1 cellular context compared by ENCODE assay signal in the genomic region with DNA sequence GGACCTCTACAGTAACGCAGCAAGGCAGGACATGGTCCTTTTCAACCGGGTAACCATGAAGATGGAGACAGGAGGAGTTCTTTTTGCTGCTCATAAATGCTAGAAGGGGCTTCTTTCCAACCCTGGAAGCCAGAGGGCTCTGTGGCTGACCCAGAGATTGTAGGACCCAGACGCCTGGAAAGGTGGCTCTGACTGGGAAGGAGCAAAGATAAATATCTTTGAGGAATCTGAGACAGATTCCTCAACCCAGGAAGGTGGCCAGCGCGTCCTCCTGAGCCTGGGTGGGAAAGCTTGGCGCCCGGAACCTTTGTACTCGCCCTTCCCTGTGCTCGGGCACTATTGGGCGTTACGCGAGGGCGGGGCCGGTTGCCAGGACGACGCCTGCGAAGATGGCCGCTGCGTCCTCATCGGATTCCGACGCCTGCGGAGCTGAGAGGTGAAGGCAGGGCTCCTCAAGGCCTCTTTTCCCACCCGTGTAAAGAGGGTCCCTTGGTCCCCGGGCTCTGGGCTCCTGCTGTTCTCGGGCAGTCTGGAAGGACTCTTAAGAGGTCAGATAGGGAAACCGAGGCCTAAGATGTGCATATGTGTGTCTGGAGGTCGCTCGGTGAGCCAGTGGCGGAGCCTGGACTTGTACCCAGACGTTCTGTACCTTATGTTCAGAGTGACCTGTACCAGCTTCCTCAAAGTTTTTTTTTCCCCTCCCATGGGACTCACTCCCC.
TF ChIP-seq lines count a peak whose summit lies in the region.

A gene (plus strand): TSS at position 365 of the 719 bp plus-strand sequence. CDS start 25 bp downstream, at position 390.

TF ChIP-seq in HepG2, 621 proteins besides CTCF, POLR2A, EP300 and RAD21 (continued from another document and continues in another):
- TF ChIP-seq ZNF256 (CRISPR knock-in tag; conservative IDR thresholded peaks at IDR 0.05): no peak
- peak; percentile 39; the same call in 1 of the 2 replicates for TF ChIP-seq ZNF670 (CRISPR knock-in tag; IDR thresholded peaks at IDR 0.05; ENCODE audit: borderline replicate concordance)
- TF ChIP-seq, protein P1, sequence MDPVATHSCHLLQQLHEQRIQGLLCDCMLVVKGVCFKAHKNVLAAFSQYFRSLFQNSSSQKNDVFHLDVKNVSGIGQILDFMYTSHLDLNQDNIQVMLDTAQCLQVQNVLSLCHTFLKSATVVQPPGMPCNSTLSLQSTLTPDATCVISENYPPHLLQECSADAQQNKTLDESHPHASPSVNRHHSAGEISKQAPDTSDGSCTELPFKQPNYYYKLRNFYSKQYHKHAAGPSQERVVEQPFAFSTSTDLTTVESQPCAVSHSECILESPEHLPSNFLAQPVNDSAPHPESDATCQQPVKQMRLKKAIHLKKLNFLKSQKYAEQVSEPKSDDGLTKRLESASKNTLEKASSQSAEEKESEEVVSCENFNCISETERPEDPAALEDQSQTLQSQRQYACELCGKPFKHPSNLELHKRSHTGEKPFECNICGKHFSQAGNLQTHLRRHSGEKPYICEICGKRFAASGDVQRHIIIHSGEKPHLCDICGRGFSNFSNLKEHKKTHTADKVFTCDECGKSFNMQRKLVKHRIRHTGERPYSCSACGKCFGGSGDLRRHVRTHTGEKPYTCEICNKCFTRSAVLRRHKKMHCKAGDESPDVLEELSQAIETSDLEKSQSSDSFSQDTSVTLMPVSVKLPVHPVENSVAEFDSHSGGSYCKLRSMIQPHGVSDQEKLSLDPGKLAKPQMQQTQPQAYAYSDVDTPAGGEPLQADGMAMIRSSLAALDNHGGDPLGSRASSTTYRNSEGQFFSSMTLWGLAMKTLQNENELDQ (CRISPR knock-in tag; IDR thresholded peaks at IDR 0.05; ENCODE audit: borderline replicate concordance): 0 out of 2 replicates have a peak, but pooled peaks have one; percentile 10
- TF ChIP-seq ZKSCAN5 (CRISPR knock-in tag; IDR thresholded peaks at IDR 0.05): no peak
- TF ChIP-seq CHD2 (IDR thresholded peaks at IDR 0.05; ENCODE audit: low read depth, low read length): peak; percentile 29; the same call in 1 of the 2 replicates
- peak; percentile 68; the same call in 1 of the 2 replicates for TF ChIP-seq MIER3 (CRISPR knock-in tag; IDR thresholded peaks at IDR 0.05; ENCODE audit: borderline replicate concordance)
- 0 out of 2 replicates have a peak, but pooled peaks have one; percentile 40 for TF ChIP-seq ZFP36L1 (CRISPR knock-in tag; IDR thresholded peaks at IDR 0.05)
- peak; percentile 56; the same call in 1 of the 2 replicates for TF ChIP-seq TGIF2 (CRISPR knock-in tag; IDR thresholded peaks at IDR 0.05)
- peak; percentile 56; the same call in 1 of the 2 replicates for TF ChIP-seq ZNF652 (CRISPR knock-in tag; IDR thresholded peaks at IDR 0.05; ENCODE audit: borderline replicate concordance, low read depth)
- no peak for TF ChIP-seq LCORL (IDR thresholded peaks at IDR 0.05)
- TF ChIP-seq LCORL (CRISPR knock-in tag; IDR thresholded peaks at IDR 0.05): peak; percentile 15; the same call in 1 of the 2 replicates
- TF ChIP-seq CBX1 (IDR thresholded peaks at IDR 0.05; ENCODE audit: low read depth): peak; percentile 89
- no peak for TF ChIP-seq ZNF180 (CRISPR knock-in tag; IDR thresholded peaks at IDR 0.05; ENCODE audit: borderline replicate concordance, low read depth)
- TF ChIP-seq, protein P2, sequence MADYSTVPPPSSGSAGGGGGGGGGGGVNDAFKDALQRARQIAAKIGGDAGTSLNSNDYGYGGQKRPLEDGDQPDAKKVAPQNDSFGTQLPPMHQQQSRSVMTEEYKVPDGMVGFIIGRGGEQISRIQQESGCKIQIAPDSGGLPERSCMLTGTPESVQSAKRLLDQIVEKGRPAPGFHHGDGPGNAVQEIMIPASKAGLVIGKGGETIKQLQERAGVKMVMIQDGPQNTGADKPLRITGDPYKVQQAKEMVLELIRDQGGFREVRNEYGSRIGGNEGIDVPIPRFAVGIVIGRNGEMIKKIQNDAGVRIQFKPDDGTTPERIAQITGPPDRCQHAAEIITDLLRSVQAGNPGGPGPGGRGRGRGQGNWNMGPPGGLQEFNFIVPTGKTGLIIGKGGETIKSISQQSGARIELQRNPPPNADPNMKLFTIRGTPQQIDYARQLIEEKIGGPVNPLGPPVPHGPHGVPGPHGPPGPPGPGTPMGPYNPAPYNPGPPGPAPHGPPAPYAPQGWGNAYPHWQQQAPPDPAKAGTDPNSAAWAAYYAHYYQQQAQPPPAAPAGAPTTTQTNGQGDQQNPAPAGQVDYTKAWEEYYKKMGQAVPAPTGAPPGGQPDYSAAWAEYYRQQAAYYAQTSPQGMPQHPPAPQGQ (CRISPR knock-in tag; IDR thresholded peaks at IDR 0.05; ENCODE audit: borderline replicate concordance): no peak
- TF ChIP-seq, protein P3, sequence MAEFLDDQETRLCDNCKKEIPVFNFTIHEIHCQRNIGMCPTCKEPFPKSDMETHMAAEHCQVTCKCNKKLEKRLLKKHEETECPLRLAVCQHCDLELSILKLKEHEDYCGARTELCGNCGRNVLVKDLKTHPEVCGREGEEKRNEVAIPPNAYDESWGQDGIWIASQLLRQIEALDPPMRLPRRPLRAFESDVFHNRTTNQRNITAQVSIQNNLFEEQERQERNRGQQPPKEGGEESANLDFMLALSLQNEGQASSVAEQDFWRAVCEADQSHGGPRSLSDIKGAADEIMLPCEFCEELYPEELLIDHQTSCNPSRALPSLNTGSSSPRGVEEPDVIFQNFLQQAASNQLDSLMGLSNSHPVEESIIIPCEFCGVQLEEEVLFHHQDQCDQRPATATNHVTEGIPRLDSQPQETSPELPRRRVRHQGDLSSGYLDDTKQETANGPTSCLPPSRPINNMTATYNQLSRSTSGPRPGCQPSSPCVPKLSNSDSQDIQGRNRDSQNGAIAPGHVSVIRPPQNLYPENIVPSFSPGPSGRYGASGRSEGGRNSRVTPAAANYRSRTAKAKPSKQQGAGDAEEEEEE (CRISPR knock-in tag; IDR thresholded peaks at IDR 0.05; ENCODE audit: borderline replicate concordance): no peak
- TF ChIP-seq RXRA (CRISPR knock-in tag; IDR thresholded peaks at IDR 0.05): peak; percentile 73; the same call in 1 of the 2 replicates
- TF ChIP-seq THAP11 (CRISPR knock-in tag; IDR thresholded peaks at IDR 0.05): peak; percentile 93
- TF ChIP-seq BORCS8-MEF2B (CRISPR knock-in tag; IDR thresholded peaks at IDR 0.05): 0 out of 2 replicates have a peak, but pooled peaks have one; percentile 26
- TF ChIP-seq, protein P4, sequence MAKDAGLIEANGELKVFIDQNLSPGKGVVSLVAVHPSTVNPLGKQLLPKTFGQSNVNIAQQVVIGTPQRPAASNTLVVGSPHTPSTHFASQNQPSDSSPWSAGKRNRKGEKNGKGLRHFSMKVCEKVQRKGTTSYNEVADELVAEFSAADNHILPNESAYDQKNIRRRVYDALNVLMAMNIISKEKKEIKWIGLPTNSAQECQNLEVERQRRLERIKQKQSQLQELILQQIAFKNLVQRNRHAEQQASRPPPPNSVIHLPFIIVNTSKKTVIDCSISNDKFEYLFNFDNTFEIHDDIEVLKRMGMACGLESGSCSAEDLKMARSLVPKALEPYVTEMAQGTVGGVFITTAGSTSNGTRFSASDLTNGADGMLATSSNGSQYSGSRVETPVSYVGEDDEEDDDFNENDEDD (CRISPR knock-in tag; IDR thresholded peaks at IDR 0.05; ENCODE audit: borderline replicate concordance): peak; percentile 63
- TF ChIP-seq ZNF225 (CRISPR knock-in tag; IDR thresholded peaks at IDR 0.05): 0 out of 2 replicates have a peak, but pooled peaks have one; percentile 38
- 0 out of 2 replicates have a peak, but pooled peaks have one; percentile 42 for TF ChIP-seq GTF3A (CRISPR knock-in tag; conservative IDR thresholded peaks at IDR 0.05)
- TF ChIP-seq RFX1 (IDR thresholded peaks at IDR 0.05): peak; percentile 94
- no peak for TF ChIP-seq SETDB1 (CRISPR knock-in tag; IDR thresholded peaks at IDR 0.05; ENCODE audit: borderline replicate concordance)
- TF ChIP-seq ZNF557 (CRISPR knock-in tag; IDR thresholded peaks at IDR 0.05): no peak
- TF ChIP-seq ZBTB38 (CRISPR knock-in tag; IDR thresholded peaks at IDR 0.05): peak; percentile 83
- TF ChIP-seq MBNL3 (CRISPR knock-in tag; conservative IDR thresholded peaks at IDR 0.05): no peak
- peak; percentile 96 for TF ChIP-seq POGZ (CRISPR knock-in tag; IDR thresholded peaks at IDR 0.05)
- TF ChIP-seq ZNF788 (CRISPR knock-in tag; IDR thresholded peaks at IDR 0.05; ENCODE audit: borderline replicate concordance): peak; percentile 96; the same call in 1 of the 2 replicates
- TF ChIP-seq MEF2D (CRISPR knock-in tag; IDR thresholded peaks at IDR 0.05): peak; percentile 49; the same call in 1 of the 2 replicates
- no peak for TF ChIP-seq ATM (IDR thresholded peaks at IDR 0.05; ENCODE audit: borderline replicate concordance)
- TF ChIP-seq PCBP1 (IDR thresholded peaks at IDR 0.05; ENCODE audit: borderline replicate concordance, low read depth, low read length): 0 out of 2 replicates have a peak, but pooled peaks have one; percentile 72
- TF ChIP-seq ZFP82 (CRISPR knock-in tag; IDR thresholded peaks at IDR 0.05; ENCODE audit: borderline replicate concordance): peak; percentile 77; the same call in 1 of the 2 replicates
- no peak for TF ChIP-seq ATF7 (IDR thresholded peaks at IDR 0.05)
- TF ChIP-seq ATF7 (CRISPR knock-in tag; IDR thresholded peaks at IDR 0.05): no peak
- peak; percentile 95 for TF ChIP-seq XRCC5 (optimal IDR thresholded peaks at IDR 0.05; ENCODE audit: low read length)
- TF ChIP-seq NRL (CRISPR knock-in tag; IDR thresholded peaks at IDR 0.05; ENCODE audit: borderline replicate concordance): peak; percentile 43; the same call in 1 of the 2 replicates
- TF ChIP-seq NONO (IDR thresholded peaks at IDR 0.05): no peak
- TF ChIP-seq NONO (CRISPR knock-in tag; conservative IDR thresholded peaks at IDR 0.05): peak; percentile 75; the same call in 1 of the 2 replicates
- no peak for TF ChIP-seq ZNF207 (IDR thresholded peaks at IDR 0.05; ENCODE audit: borderline replicate concordance)
- peak; percentile 48; the same call in 1 of the 2 replicates for TF ChIP-seq ZKSCAN1 (IDR thresholded peaks at IDR 0.05; ENCODE audit: low read length)
- peak; percentile 64; the same call in 1 of the 2 replicates for TF ChIP-seq ZNF614 (CRISPR knock-in tag; IDR thresholded peaks at IDR 0.05; ENCODE audit: borderline replicate concordance)
- TF ChIP-seq SMAD9 (CRISPR knock-in tag; IDR thresholded peaks at IDR 0.05): 0 out of 2 replicates have a peak, but pooled peaks have one; percentile 1
- TF ChIP-seq AGO2 (optimal IDR thresholded peaks at IDR 0.05; ENCODE audit: low read depth, low read length): peak; percentile 64
- peak; percentile 39; the same call in 1 of the 2 replicates for TF ChIP-seq BCL6 (CRISPR knock-in tag; IDR thresholded peaks at IDR 0.05)
- no peak for TF ChIP-seq NAIF1 (CRISPR knock-in tag; IDR thresholded peaks at IDR 0.05; ENCODE audit: borderline replicate concordance)
- TF ChIP-seq, protein P5, sequence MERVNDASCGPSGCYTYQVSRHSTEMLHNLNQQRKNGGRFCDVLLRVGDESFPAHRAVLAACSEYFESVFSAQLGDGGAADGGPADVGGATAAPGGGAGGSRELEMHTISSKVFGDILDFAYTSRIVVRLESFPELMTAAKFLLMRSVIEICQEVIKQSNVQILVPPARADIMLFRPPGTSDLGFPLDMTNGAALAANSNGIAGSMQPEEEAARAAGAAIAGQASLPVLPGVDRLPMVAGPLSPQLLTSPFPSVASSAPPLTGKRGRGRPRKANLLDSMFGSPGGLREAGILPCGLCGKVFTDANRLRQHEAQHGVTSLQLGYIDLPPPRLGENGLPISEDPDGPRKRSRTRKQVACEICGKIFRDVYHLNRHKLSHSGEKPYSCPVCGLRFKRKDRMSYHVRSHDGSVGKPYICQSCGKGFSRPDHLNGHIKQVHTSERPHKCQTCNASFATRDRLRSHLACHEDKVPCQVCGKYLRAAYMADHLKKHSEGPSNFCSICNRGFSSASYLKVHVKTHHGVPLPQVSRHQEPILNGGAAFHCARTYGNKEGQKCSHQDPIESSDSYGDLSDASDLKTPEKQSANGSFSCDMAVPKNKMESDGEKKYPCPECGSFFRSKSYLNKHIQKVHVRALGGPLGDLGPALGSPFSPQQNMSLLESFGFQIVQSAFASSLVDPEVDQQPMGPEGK (CRISPR knock-in tag; IDR thresholded peaks at IDR 0.05): 0 out of 2 replicates have a peak, but pooled peaks have one; percentile 30
- TF ChIP-seq, protein P6, sequence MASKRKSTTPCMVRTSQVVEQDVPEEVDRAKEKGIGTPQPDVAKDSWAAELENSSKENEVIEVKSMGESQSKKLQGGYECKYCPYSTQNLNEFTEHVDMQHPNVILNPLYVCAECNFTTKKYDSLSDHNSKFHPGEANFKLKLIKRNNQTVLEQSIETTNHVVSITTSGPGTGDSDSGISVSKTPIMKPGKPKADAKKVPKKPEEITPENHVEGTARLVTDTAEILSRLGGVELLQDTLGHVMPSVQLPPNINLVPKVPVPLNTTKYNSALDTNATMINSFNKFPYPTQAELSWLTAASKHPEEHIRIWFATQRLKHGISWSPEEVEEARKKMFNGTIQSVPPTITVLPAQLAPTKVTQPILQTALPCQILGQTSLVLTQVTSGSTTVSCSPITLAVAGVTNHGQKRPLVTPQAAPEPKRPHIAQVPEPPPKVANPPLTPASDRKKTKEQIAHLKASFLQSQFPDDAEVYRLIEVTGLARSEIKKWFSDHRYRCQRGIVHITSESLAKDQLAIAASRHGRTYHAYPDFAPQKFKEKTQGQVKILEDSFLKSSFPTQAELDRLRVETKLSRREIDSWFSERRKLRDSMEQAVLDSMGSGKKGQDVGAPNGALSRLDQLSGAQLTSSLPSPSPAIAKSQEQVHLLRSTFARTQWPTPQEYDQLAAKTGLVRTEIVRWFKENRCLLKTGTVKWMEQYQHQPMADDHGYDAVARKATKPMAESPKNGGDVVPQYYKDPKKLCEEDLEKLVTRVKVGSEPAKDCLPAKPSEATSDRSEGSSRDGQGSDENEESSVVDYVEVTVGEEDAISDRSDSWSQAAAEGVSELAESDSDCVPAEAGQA (IDR thresholded peaks at IDR 0.05; ENCODE audit: low read depth): peak; percentile 94
- TF ChIP-seq, protein P6 (CRISPR knock-in tag; IDR thresholded peaks at IDR 0.05; ENCODE audit: borderline replicate concordance): no peak
- TF ChIP-seq CBX5 (CRISPR knock-in tag; IDR thresholded peaks at IDR 0.05; ENCODE audit: borderline replicate concordance): peak; percentile 49; the same call in 1 of the 2 replicates
- TF ChIP-seq KDM5B (CRISPR knock-in tag; IDR thresholded peaks at IDR 0.05; ENCODE audit: borderline replicate concordance): peak; percentile 91
- TF ChIP-seq HNRNPK (IDR thresholded peaks at IDR 0.05; ENCODE audit: low read depth, low read length, poor library complexity, severe bottlenecking): no peak
- peak; percentile 54; the same call in 1 of the 2 replicates for TF ChIP-seq DMAP1 (CRISPR knock-in tag; IDR thresholded peaks at IDR 0.05)
